In the genomic region with DNA sequence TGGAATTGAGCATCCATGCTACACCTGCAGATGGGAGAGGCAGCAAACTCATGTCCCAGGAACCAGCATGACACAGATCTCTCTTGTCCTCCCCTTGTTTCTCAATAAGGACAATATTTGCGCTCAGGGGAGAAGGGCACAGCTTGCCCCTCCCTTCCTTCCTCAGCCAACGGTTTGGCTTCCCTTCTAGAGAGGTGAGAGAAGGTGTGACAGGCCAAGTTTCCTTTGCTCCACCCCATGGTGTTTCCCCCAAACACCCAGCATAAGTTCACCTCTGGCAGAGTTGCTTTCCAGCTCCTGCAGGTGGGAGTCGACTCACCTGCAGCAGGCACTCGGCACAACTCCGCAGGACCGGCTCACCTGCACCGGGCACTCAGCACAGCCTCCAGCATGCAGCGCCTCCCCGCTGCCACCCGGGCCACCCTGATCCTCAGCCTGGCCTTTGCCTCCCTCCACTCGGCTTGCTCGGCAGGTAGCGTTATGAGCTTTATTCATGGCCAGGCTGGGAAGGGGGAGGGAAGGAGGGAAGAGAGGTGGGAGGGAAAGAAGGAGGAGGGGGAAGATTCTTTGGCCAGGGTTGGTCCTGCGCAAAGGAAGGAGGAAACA, we compare ENCODE assay signal across 18 cellular contexts. TPM values are rescaled to one million over a fixed set of nuclear protein-coding genes. Genes with fewer than 3 reads are reported as not detected.
DNase-seq lines count a peak whose midpoint lies in the region; ATAC-seq and TF ChIP-seq lines count a peak whose summit lies in the region.
"Had no signal": no experiment of that assay in that cellular context is flagged by ENCODE, and none has a peak within 500 bp of the region (broad histone marks: within the 10 kb centered on the region; RNA-seq: fewer than 3 reads in every experiment).

A gene (minus strand): TSS at position 482 of the 606 bp plus-strand sequence. CDS start 26,949 bp downstream, outside the sequence.
A gene with protein sequence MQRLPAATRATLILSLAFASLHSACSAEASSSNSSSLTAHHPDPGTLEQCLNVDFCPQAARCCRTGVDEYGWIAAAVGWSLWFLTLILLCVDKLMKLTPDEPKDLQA (plus strand): TSS at position 280 of the 606 bp plus-strand sequence. CDS start 111 bp downstream, at position 391.

- H3K4me2 ChIP-seq in Karpas-422 (ENCODE audit: low read depth, low read length, poor library complexity, severe bottlenecking), result no peak within 1 kb of the TSS

- peak; percentile 35 for DNase-seq in DMS53 treated with DMSO at 0.1 percent for 48 hours (lab: John Stamatoyannopoulos, UW; ENCODE audit: unreplicated experiment)
- DNase-seq in NCI-H510A treated with DMSO at 0.1 percent for 48 hours (lab: John Stamatoyannopoulos, UW), result peak; percentile 31
- DNase-seq in iPS DF 19.7 (ENCODE audit: low read depth, low spot score), result peak; percentile 57
- DNase-seq in natural killer cell, result no peak
- DNase-seq in DMS 273 treated with DMSO at 0.1 percent for 48 hours (lab: John Stamatoyannopoulos, UW), result no peak
- no peak for DNase-seq in GF-D8 (lab: John Stamatoyannopoulos, UW)
- no peak for DNase-seq in Karpas-422
- DNase-seq: activated naive CD4-positive, alpha-beta T cell treated with anti-CD3 and anti-CD28 coated beads, Interleukin-2, amount 50 U/mL, for 16 hours; DMS79 treated with DMSO at 0.1 percent for 48 hours; dorsolateral prefrontal cortex; substantia nigra had no signal

- H3K27me3 Mint-ChIP-seq in natural killer cell (ENCODE audit: low read depth in 2 of 2), result peaks cover 2 to 5% of the 10 kb centered on the region in 2 donors

- H3K4me1 ChIP-seq in Karpas-422 (ENCODE audit: low read length), result no peaks in the 10 kb centered on the region
- H3K4me1 ChIP-seq: body of pancreas, pancreas had no signal

- no peak within 1 kb of the TSS for H3K4me3 ChIP-seq in Karpas-422 (ENCODE audit: low read length)
- H3K4me3 ChIP-seq: body of pancreas, dorsolateral prefrontal cortex, pancreas had no signal

- no peaks in the 10 kb centered on the region for H3K27me3 ChIP-seq in Karpas-422 (ENCODE audit: low read length)
- H3K27me3 ChIP-seq: body of pancreas, pancreas had no signal

- H3K9me3 ChIP-seq in Karpas-422 (ENCODE audit: low read length), result no peaks in the 10 kb centered on the region
- H3K9me3 ChIP-seq: body of pancreas, pancreas had no signal

- H3K27ac ChIP-seq in Karpas-422 (ENCODE audit: low read length), result no peak within 1 kb of the TSS
- H3K27ac ChIP-seq: body of pancreas, dorsolateral prefrontal cortex, pancreas had no signal

- no peak for TF ChIP-seq CTCF in natural killer cell (IDR thresholded peaks at IDR 0.05)

- H3K36me3 ChIP-seq in Karpas-422 (ENCODE audit: insufficient read depth, low read length), result no peaks in the 10 kb centered on the region
- H3K36me3 ChIP-seq: pancreas had no signal

- H2AFZ ChIP-seq in Karpas-422 (ENCODE audit: low read length), result no peak within 1 kb of the TSS

- H3K79me2 ChIP-seq in Karpas-422 (ENCODE audit: low read length), result no peaks in the 10 kb centered on the region

- H3K9ac ChIP-seq in Karpas-422 (ENCODE audit: low read length), result no peak within 1 kb of the TSS

- no peaks in the 10 kb centered on the region for H3K9me3 Mint-ChIP-seq in natural killer cell

- no peaks in the 10 kb centered on the region for H3K36me3 Mint-ChIP-seq in natural killer cell

- peaks cover 5% of the 10 kb centered on the region in 2 donors for H3K4me1 Mint-ChIP-seq in natural killer cell

- peak within 1 kb of the TSS; percentile 13 for H3K4me3 Mint-ChIP-seq in natural killer cell

- H3K9me2 ChIP-seq in Karpas-422 (replicated peaks; ENCODE audit: insufficient read depth, low read length), result no peaks in the 10 kb centered on the region

- ATAC-seq in natural killer cell, result peak in 2 of 3 donors; percentile 29 to 42
- no peak for ATAC-seq in GM21786 (IDR thresholded peaks at IDR 0.05; ENCODE audit: unreplicated experiment)
- ATAC-seq: body of pancreas, Panc1 had no signal

- no peaks in the 10 kb centered on the region for H4K20me1 ChIP-seq in Karpas-422 (ENCODE audit: insufficient read depth, low read depth, low read length)

- no peak within 1 kb of the TSS for H3K27ac Mint-ChIP-seq in natural killer cell

- intact Hi-C loops in natural killer cell (cut with micrococcal nuclease), result no loop called here

RNA-seq across cellular contexts. Expression of the first gene that starts in this region (rescaled TPM):
- total RNA-seq in natural killer cell, result not detected
- total RNA-seq in Karpas-422 (2014; rRNA removed; shearing (Covaris generic); ENCODE audit: low replicate concordance), result not detected in 2 replicates
- total RNA-seq: activated CD8-positive, alpha-beta memory T cell treated with anti-CD3 and anti-CD28 coated beads for 36 hours; body of pancreas; mononuclear cell had no signal

RNA-seq across cellular contexts. Expression of the second gene that starts in this region (rescaled TPM):
- total RNA-seq in natural killer cell, result not detected
- total RNA-seq in Karpas-422 (2014; rRNA removed; shearing (Covaris generic); ENCODE audit: low replicate concordance), result not detected in 2 replicates
- total RNA-seq: activated CD8-positive, alpha-beta memory T cell treated with anti-CD3 and anti-CD28 coated beads for 36 hours; body of pancreas; dorsolateral prefrontal cortex; M059J; mononuclear cell had no signal

Comparison
In these comparisons a context has a peak if more than half of its experiments do, and no peak if none do; other contexts are left out.
1. Peak in ATAC-seq in natural killer cell; RNA of the genes that start here not detected or under 1 TPM.
2. DNase-seq: peak in DMS53 treated with DMSO at 0.1 percent for 48 hours (single experiment), NCI-H510A treated with DMSO at 0.1 percent for 48 hours (single experiment) and iPS DF 19.7 (single experiment); none in natural killer cell (single experiment), DMS 273 treated with DMSO at 0.1 percent for 48 hours (single experiment), GF-D8 (single experiment) and Karpas-422 (single experiment).